9 cellular contexts compared by ENCODE assay signal in genomic region chr9:82031538-82032280, GRCh38. TPM values are rescaled to one million over a fixed set of nuclear protein-coding genes. Genes with fewer than 3 reads are reported as not detected.
A peak's percentile ranks its signal among the peaks of the same experiment; 100 is the strongest.
DNase-seq lines count a peak whose midpoint lies in the region; ATAC-seq and TF ChIP-seq lines count a peak whose summit lies in the region.
"Had no signal": no experiment of that assay in that cellular context is flagged by ENCODE, and none has a peak within 500 bp of the region (broad histone marks: within the 10 kb centered on the region; RNA-seq: fewer than 3 reads in every experiment).

No MANE protein-coding gene starts in this region.

- no peak for TF ChIP-seq CTCF in heart left ventricle (IDR thresholded peaks at IDR 0.05)
- TF ChIP-seq CTCF in body of pancreas (IDR thresholded peaks at IDR 0.05), result no peak
- TF ChIP-seq CTCF in uterus (IDR thresholded peaks at IDR 0.05), result no peak

- intact Hi-C loops in heart left ventricle (cut with DNase I) (no loop called here), cardiac septum (cut with DNase I) (no loop called here), body of pancreas (cut with DNase I) (no loop called here), uterus (cut with DNase I; ENCODE audit: low total_unique reads) (no loop called here)

- no peak for TF ChIP-seq POLR2A in heart left ventricle (IDR thresholded peaks at IDR 0.05)
- no peak for TF ChIP-seq POLR2A in body of pancreas (IDR thresholded peaks at IDR 0.05)
- TF ChIP-seq POLR2A in uterus (IDR thresholded peaks at IDR 0.05), result no peak

- peak in 3 of 4 donors; percentile 49 to 84 (median 81) for ATAC-seq in heart left ventricle
- peak; percentile 63 for ATAC-seq in body of pancreas
- ATAC-seq in HG02938 (IDR thresholded peaks at IDR 0.05; ENCODE audit: unreplicated experiment), result no peak
- no peak for ATAC-seq in HG03159 (IDR thresholded peaks at IDR 0.05; ENCODE audit: unreplicated experiment)

- H3K36me3 ChIP-seq in heart left ventricle (no peaks in the 10 kb centered on the region), body of pancreas (replicated peaks in 1 of 2; ENCODE audit: insufficient read depth in 1 of 2, low read depth in 2 of 2) (no peaks in the 10 kb centered on the region), uterus (no peaks in the 10 kb centered on the region)

- H3K4me1 ChIP-seq in heart left ventricle (peaks cover 0 to 2% (median 0%) of the 10 kb centered on the region in 12 donors), body of pancreas (no peaks in the 10 kb centered on the region), uterus (no peaks in the 10 kb centered on the region)

- WGBS in heart left ventricle, 4 donors, result 31 to 47% (median 35%) methylated on average over 5 of the region's 5 CpGs
- 44 to 56% methylated on average over 5 of the region's 5 CpGs for WGBS in body of pancreas, 2 donors

- no peak overlapping the region for H3K4me3 ChIP-seq in heart left ventricle
- no peak overlapping the region for H3K4me3 ChIP-seq in body of pancreas
- H3K4me3 ChIP-seq in uterus, result no peak overlapping the region

- DNase-seq in heart left ventricle (peak in 4 of 5 donors; percentile 26 to 59 (median 42)), cardiac septum (ENCODE audit: low spot score) (no peak), body of pancreas (peak; percentile 28 to 74 (median 36)), kidney tubule cell (ENCODE audit: low spot score) (peak; percentile 60), uterus (peak; percentile 37 to 81), CD1c-positive myeloid dendritic cell (ENCODE audit: extremely low spot score) (no peak)
- DNase-seq: NCI-H510A had no signal

- H3K27me3 ChIP-seq in heart left ventricle, result no peaks in the 10 kb centered on the region
- H3K27me3 ChIP-seq in body of pancreas, result no peaks in the 10 kb centered on the region
- no peaks in the 10 kb centered on the region for H3K27me3 ChIP-seq in uterus

- H3K9me3 ChIP-seq in heart left ventricle (no peaks in the 10 kb centered on the region), body of pancreas (no peaks in the 10 kb centered on the region), uterus (no peaks in the 10 kb centered on the region)

- H3K27ac ChIP-seq in heart left ventricle (no peak overlapping the region), body of pancreas (no peak overlapping the region), uterus (no peak overlapping the region)

RNA-seq across cellular contexts. Expression of gene SPATA31D1, which starts 43.1 kb away (rescaled TPM):
- total RNA-seq in heart left ventricle, result under 1 TPM in 1 of 9 donors, not detected in 8; 0.07 TPM
- polyA plus RNA-seq in heart left ventricle, result not detected
- not detected for total RNA-seq in cardiac septum
- not detected for total RNA-seq in body of pancreas
- total RNA-seq in uterus, result under 1 TPM in 1 of 4 donors, not detected in 3; 0.07 TPM

Comparison
In these comparisons a context has a peak if more than half of its experiments do, and no peak if none do; other contexts are left out.
1. DNase-seq: peak in heart left ventricle (4 of 5), body of pancreas (4 of 4), kidney tubule cell (single experiment) and uterus (2 of 2); none in cardiac septum (single experiment) and CD1c-positive myeloid dendritic cell (single experiment).
2. ATAC-seq: peak in heart left ventricle (3 of 4) and body of pancreas (single experiment); none in HG02938 (single experiment) and HG03159 (single experiment).